ENCODE assay signal across 1 cellular context in the genomic region with DNA sequence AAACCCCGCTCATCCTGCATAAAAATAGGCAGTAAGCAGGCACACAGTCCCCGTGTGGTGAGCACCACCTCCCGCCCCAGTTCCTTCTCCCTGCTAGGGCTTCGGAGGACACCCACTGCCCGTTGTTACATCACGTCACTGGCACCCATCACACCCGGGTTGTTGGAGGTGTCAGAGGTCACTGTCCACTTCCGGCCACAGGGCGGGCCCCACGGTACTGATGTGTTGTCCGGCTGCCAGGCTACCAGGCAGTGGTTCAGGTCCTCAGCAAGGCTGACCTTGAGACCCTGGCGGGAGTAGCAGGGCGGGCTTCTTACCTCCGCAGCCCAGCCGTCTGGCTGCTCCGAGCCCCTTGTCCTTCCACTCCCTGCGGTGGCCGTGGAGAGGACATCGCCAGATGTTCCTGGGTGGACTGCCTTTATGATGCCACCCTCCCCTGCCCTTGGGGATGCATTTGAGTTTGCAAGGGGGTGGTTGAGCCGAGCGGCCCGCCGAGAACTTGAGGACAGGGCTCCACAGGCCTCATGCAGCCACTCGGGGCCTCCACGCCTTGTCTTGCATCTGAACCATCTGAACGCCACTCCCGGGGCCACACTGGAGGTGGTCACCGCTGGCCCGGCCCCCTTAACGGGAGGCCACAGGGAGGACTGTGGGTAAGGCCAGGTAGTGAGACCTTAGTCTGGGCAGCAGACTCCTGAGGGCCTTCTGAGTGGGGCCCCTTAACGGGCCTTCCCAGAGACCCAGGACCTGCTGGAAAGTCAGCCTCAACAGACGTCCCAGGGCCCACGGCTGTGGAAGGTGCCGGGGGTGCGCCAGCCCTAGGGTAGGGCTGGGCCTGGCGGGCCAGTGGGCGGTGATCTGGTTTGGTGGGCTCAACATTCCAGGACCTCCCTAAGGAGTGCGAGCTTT.
TF ChIP-seq lines count a peak whose summit lies in the region.

No MANE protein-coding gene starts in this region.

TF ChIP-seq in SK-N-SH, 30 proteins besides CTCF, POLR2A, EP300 and RAD21 (continued from another document):
- TF ChIP-seq, protein P1, sequence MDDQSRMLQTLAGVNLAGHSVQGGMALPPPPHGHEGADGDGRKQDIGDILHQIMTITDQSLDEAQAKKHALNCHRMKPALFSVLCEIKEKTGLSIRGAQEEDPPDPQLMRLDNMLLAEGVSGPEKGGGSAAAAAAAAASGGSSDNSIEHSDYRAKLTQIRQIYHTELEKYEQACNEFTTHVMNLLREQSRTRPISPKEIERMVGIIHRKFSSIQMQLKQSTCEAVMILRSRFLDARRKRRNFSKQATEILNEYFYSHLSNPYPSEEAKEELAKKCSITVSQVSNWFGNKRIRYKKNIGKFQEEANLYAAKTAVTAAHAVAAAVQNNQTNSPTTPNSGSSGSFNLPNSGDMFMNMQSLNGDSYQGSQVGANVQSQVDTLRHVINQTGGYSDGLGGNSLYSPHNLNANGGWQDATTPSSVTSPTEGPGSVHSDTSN (IDR thresholded peaks at IDR 0.05), result no peak
- TF ChIP-seq, protein P2, sequence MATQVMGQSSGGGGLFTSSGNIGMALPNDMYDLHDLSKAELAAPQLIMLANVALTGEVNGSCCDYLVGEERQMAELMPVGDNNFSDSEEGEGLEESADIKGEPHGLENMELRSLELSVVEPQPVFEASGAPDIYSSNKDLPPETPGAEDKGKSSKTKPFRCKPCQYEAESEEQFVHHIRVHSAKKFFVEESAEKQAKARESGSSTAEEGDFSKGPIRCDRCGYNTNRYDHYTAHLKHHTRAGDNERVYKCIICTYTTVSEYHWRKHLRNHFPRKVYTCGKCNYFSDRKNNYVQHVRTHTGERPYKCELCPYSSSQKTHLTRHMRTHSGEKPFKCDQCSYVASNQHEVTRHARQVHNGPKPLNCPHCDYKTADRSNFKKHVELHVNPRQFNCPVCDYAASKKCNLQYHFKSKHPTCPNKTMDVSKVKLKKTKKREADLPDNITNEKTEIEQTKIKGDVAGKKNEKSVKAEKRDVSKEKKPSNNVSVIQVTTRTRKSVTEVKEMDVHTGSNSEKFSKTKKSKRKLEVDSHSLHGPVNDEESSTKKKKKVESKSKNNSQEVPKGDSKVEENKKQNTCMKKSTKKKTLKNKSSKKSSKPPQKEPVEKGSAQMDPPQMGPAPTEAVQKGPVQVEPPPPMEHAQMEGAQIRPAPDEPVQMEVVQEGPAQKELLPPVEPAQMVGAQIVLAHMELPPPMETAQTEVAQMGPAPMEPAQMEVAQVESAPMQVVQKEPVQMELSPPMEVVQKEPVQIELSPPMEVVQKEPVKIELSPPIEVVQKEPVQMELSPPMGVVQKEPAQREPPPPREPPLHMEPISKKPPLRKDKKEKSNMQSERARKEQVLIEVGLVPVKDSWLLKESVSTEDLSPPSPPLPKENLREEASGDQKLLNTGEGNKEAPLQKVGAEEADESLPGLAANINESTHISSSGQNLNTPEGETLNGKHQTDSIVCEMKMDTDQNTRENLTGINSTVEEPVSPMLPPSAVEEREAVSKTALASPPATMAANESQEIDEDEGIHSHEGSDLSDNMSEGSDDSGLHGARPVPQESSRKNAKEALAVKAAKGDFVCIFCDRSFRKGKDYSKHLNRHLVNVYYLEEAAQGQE (IDR thresholded peaks at IDR 0.05; ENCODE audit: low read depth, low read length), result no peak
- TF ChIP-seq, protein P3, sequence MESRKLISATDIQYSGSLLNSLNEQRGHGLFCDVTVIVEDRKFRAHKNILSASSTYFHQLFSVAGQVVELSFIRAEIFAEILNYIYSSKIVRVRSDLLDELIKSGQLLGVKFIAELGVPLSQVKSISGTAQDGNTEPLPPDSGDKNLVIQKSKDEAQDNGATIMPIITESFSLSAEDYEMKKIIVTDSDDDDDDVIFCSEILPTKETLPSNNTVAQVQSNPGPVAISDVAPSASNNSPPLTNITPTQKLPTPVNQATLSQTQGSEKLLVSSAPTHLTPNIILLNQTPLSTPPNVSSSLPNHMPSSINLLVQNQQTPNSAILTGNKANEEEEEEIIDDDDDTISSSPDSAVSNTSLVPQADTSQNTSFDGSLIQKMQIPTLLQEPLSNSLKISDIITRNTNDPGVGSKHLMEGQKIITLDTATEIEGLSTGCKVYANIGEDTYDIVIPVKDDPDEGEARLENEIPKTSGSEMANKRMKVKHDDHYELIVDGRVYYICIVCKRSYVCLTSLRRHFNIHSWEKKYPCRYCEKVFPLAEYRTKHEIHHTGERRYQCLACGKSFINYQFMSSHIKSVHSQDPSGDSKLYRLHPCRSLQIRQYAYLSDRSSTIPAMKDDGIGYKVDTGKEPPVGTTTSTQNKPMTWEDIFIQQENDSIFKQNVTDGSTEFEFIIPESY (IDR thresholded peaks at IDR 0.05; ENCODE audit: borderline replicate concordance, low read depth), result no peak
- TF ChIP-seq, protein P4, sequence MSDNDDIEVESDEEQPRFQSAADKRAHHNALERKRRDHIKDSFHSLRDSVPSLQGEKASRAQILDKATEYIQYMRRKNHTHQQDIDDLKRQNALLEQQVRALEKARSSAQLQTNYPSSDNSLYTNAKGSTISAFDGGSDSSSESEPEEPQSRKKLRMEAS (IDR thresholded peaks at IDR 0.05; ENCODE audit: low read depth), result no peak
- no peak for TF ChIP-seq TAF1 (IDR thresholded peaks at IDR 0.05; ENCODE audit: borderline replicate concordance, low read depth, low read length)
- no peak for TF ChIP-seq POLR2AphosphoS5 (IDR thresholded peaks at IDR 0.05; ENCODE audit: low read depth, low read length)
- TF ChIP-seq ELF1 (IDR thresholded peaks at IDR 0.05), result no peak
- TF ChIP-seq, protein P5, sequence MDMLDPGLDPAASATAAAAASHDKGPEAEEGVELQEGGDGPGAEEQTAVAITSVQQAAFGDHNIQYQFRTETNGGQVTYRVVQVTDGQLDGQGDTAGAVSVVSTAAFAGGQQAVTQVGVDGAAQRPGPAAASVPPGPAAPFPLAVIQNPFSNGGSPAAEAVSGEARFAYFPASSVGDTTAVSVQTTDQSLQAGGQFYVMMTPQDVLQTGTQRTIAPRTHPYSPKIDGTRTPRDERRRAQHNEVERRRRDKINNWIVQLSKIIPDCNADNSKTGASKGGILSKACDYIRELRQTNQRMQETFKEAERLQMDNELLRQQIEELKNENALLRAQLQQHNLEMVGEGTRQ (IDR thresholded peaks at IDR 0.05; ENCODE audit: borderline replicate concordance, low read depth, low read length), result no peak
- no peak for TF ChIP-seq CHD2 (IDR thresholded peaks at IDR 0.05; ENCODE audit: low read length, partially characterized antibody)
- TF ChIP-seq JUND (IDR thresholded peaks at IDR 0.05), result no peak
TF ChIP-seq in SK-N-SH: peak in this region for 0.
